27 cellular contexts compared by ENCODE assay signal in the genomic region with DNA sequence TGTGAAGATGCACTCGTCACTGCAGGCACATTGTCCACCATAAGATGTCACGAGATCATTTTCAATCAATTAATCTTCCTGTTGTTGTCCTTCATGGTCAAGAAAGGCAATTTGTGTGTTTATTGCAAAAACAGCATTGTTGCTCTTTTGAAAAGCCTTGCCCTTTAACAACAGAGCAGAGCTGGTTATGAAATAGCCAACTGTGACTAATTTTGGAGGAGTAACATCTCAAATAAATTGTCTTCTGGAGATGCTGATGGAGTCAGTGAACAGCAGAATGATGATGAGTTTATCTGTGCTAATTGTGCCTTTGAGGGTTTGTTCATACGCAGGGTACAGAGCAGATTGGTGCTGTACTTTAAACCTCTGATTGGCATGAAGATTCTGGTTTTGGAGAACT.
"Had no signal": no experiment of that assay in that cellular context is flagged by ENCODE, and none has a peak within 500 bp of the region (broad histone marks: within the 10 kb centered on the region; RNA-seq: fewer than 3 reads in every experiment).

No MANE protein-coding gene starts in this region.

- H3K4me1 ChIP-seq: esophagus muscularis mucosa, sigmoid colon, upper lobe of left lung had no signal

- DNase-seq: activated CD4-positive, alpha-beta T cell treated with anti-CD3 and anti-CD28 coated beads, Interleukin-2, amount 10 ng/mL, durations not matched to agents 24 days and 14 days; activated CD8-positive, alpha-beta memory T cell treated with anti-CD3 and anti-CD28 coated beads, Interleukin-2, amount 10 ng/mL, durations not matched to agents 7 days and 5 days; activated CD8-positive, alpha-beta T cell treated with anti-CD3 and anti-CD28 coated beads for 36 hours; activated effector memory CD4-positive, alpha-beta T cell treated with anti-CD3 and anti-CD28 coated beads, Interleukin-2, amount 50 U/mL, for 16 hours; activated naive CD4-positive, alpha-beta T cell treated with anti-CD3 and anti-CD28 coated beads, Interleukin-2, amount 10 ng/mL, durations not matched to agents 7 days and 5 days; activated naive CD8-positive, alpha-beta T cell treated with anti-CD3 and anti-CD28 coated beads, Interleukin-2, amount 50 U/mL, for 24 hours; activated T-cell treated with anti-CD3 and anti-CD28 coated beads for 4 hours; aorta; brain microvascular endothelial cell; central memory CD4-positive, alpha-beta T cell; effector memory CD4-positive, alpha-beta T cell; foreskin melanocyte; immature natural killer cell; left ventricle myocardium superior; mammary epithelial cell; midbrain; retina; sigmoid colon; stimulated activated CD4-positive, alpha-beta T cell treated with anti-CD3 and anti-CD28 coated beads, Interleukin-4, amount 100 ng/mL, for 1 hour; stimulated activated naive CD4-positive, alpha-beta T cell; T1000; upper lobe of left lung had no signal

- H3K27ac ChIP-seq: brain microvascular endothelial cell, esophagus muscularis mucosa, sigmoid colon, thoracic aorta, upper lobe of left lung, VCaP had no signal

- H3K4me3 ChIP-seq: esophagus muscularis mucosa, sigmoid colon, thoracic aorta, upper lobe of left lung had no signal

- H3K36me3 ChIP-seq: brain microvascular endothelial cell, esophagus muscularis mucosa, sigmoid colon, thoracic aorta, upper lobe of left lung had no signal

- H3K27me3 ChIP-seq: brain microvascular endothelial cell, esophagus muscularis mucosa, sigmoid colon, upper lobe of left lung had no signal

- H3K9me3 ChIP-seq: sigmoid colon, thoracic aorta, upper lobe of left lung had no signal

- ATAC-seq: activated CD4-positive, CD25-positive, alpha-beta regulatory T cell treated with anti-CD3 and anti-CD28 coated beads, Interleukin-2, amount 50 U/mL, for 24 hours; activated CD8-positive, alpha-beta memory T cell treated with anti-CD3 and anti-CD28 coated beads, Interleukin-2, amount 10 ng/mL, durations not matched to agents 7 days and 5 days; activated CD8-positive, alpha-beta T cell treated with anti-CD3 and anti-CD28 coated beads for 36 hours; activated naive CD8-positive, alpha-beta T cell treated with anti-CD3 and anti-CD28 coated beads, Interleukin-2, amount 50 U/mL, for 24 hours; left ventricle myocardium superior; natural killer cell treated with Interleukin-12 subunit alpha and Interleukin-12 subunit beta and Interleukin-15 and Interleukin-18, amount 100 ng/mL, for 72 hours had no signal
